ENCODE assay signal across 14 cellular contexts in genomic region chr6:165184192-165184979, GRCh38.
DNase-seq lines count a peak whose midpoint lies in the region; ATAC-seq and TF ChIP-seq lines count a peak whose summit lies in the region.
"Had no signal": no experiment of that assay in that cellular context is flagged by ENCODE, and none has a peak within 500 bp of the region (broad histone marks: within the 10 kb centered on the region; RNA-seq: fewer than 3 reads in every experiment).

No MANE protein-coding gene starts in this region.

- ATAC-seq in GM21447 (IDR thresholded peaks at IDR 0.05; ENCODE audit: unreplicated experiment): no peak

- H3K4me1 Mint-ChIP-seq in glutamatergic neuron (ENCODE audit: low read depth, unreplicated experiment): peaks cover 3% of the 10 kb centered on the region
- H3K4me1 Mint-ChIP-seq: H9; mesothelial cell of epicardium; stimulated activated naive CD8-positive, alpha-beta T cell treated with anti-CD3 and anti-CD28 coated beads, Interleukin-15, amount 100 ng/mL, for 72 hours had no signal

- H3K9me3 Mint-ChIP-seq in glutamatergic neuron (ENCODE audit: unreplicated experiment): no peaks in the 10 kb centered on the region

- H3K36me3 Mint-ChIP-seq in glutamatergic neuron (ENCODE audit: unreplicated experiment): no peaks in the 10 kb centered on the region
- H3K36me3 Mint-ChIP-seq: mesothelial cell of epicardium had no signal

- TF ChIP-seq CTCF in glutamatergic neuron (IDR thresholded peaks at IDR 0.05; ENCODE audit: partially characterized antibody, unreplicated experiment): no peak

- peaks cover 2% of the 10 kb centered on the region for H3K27me3 Mint-ChIP-seq in glutamatergic neuron (ENCODE audit: unreplicated experiment)
- H3K27me3 Mint-ChIP-seq: stimulated activated naive CD8-positive, alpha-beta T cell treated with anti-CD3 and anti-CD28 coated beads, Interleukin-15, amount 100 ng/mL, for 72 hours had no signal

- peak; percentile 30 for DNase-seq in GM04503 (ENCODE audit: low read depth)
- peak; percentile 48 for DNase-seq in RPMI7951 (ENCODE audit: low read depth)
- peak; percentile 26 for DNase-seq in glutamatergic neuron
- peak; percentile 43 for DNase-seq in pons (ENCODE audit: low spot score)
- no peak for DNase-seq in iPS-NIHi11 (ENCODE audit: low spot score)
- no peak for DNase-seq in activated CD4-positive, alpha-beta T cell treated with anti-CD3 and anti-CD28 coated beads for 4 hours
- DNase-seq in stimulated activated CD4-positive, alpha-beta T cell treated with anti-CD3 and anti-CD28 coated beads, Interleukin-4, amount 100 ng/mL, for 4 hours: no peak
- DNase-seq: central memory CD4-positive, alpha-beta T cell; H9; MG63; RPMI8226; stimulated activated naive CD8-positive, alpha-beta T cell treated with anti-CD3 and anti-CD28 coated beads, Interleukin-15, amount 100 ng/mL, for 72 hours had no signal

- no peak overlapping the region for H3K4me3 Mint-ChIP-seq in glutamatergic neuron (ENCODE audit: unreplicated experiment)
- H3K4me3 Mint-ChIP-seq: H9; mesothelial cell of epicardium; stimulated activated naive CD8-positive, alpha-beta T cell treated with anti-CD3 and anti-CD28 coated beads, Interleukin-15, amount 100 ng/mL, for 72 hours had no signal

- no peak overlapping the region for H3K27ac Mint-ChIP-seq in glutamatergic neuron (ENCODE audit: unreplicated experiment)
- H3K27ac Mint-ChIP-seq: H9; mesothelial cell of epicardium; stimulated activated naive CD8-positive, alpha-beta T cell treated with anti-CD3 and anti-CD28 coated beads, Interleukin-15, amount 100 ng/mL, for 72 hours had no signal

Comparison
In these comparisons a context has a peak if more than half of its experiments do, and no peak if none do; other contexts are left out.
1. DNase-seq: peak in GM04503 (single experiment), RPMI7951 (single experiment), glutamatergic neuron (single experiment) and pons (single experiment); none in iPS-NIHi11 (single experiment), activated CD4-positive, alpha-beta T cell treated with anti-CD3 and anti-CD28 coated beads for 4 hours (0 of 2) and stimulated activated CD4-positive, alpha-beta T cell treated with anti-CD3 and anti-CD28 coated beads, Interleukin-4, amount 100 ng/mL, for 4 hours (0 of 2).